Comparison of ENCODE assay signal across 21 cellular contexts in genomic region chr19:46521241-46521640, GRCh38. TPM values are rescaled to one million over a fixed set of nuclear protein-coding genes. Genes with fewer than 3 reads are reported as not detected.
"Had no signal": no experiment of that assay in that cellular context is flagged by ENCODE, and none has a peak within 500 bp of the region (broad histone marks: within the 10 kb centered on the region; RNA-seq: fewer than 3 reads in every experiment).

No MANE protein-coding gene starts in this region.

- H3K27ac Mint-ChIP-seq: natural killer cell; stimulated activated naive B cell treated with anti-CD40 and anti-IgM and Interleukin-4, amounts not matched to agents 10 μg/mL and 1 μg/mL and 100 μg/mL, for 72 hours had no signal

- H3K36me3 ChIP-seq: brain microvascular endothelial cell, right atrium auricular region, transverse colon, vagina had no signal

- ATAC-seq: left lobe of liver; natural killer cell; stimulated activated naive B cell treated with anti-CD40 and anti-IgM and Interleukin-4, amounts not matched to agents 10 μg/mL and 1 μg/mL and 100 μg/mL, for 72 hours had no signal

- H3K4me3 ChIP-seq: right atrium auricular region, skin epidermis, transverse colon, vagina had no signal

- H3K27ac ChIP-seq: brain microvascular endothelial cell, right atrium auricular region, transverse colon, vagina had no signal

- H3K9me3 ChIP-seq: right atrium auricular region, transverse colon, vagina had no signal

- H3K9me3 Mint-ChIP-seq: central memory CD8-positive, alpha-beta T cell; natural killer cell had no signal

- H3K4me3 Mint-ChIP-seq: central memory CD8-positive, alpha-beta T cell; natural killer cell; stimulated activated naive B cell treated with anti-CD40 and anti-IgM and Interleukin-4, amounts not matched to agents 10 μg/mL and 1 μg/mL and 100 μg/mL, for 72 hours had no signal

- H3K4me1 Mint-ChIP-seq: natural killer cell had no signal

- DNase-seq: activated CD4-positive, CD25-positive, alpha-beta regulatory T cell treated with anti-CD3 and anti-CD28 coated beads, Interleukin-2, amount 50 U/mL, for 72 hours; activated effector memory CD4-positive, alpha-beta T cell treated with anti-CD3 and anti-CD28 coated beads, Interleukin-2, amount 50 U/mL, for 16 hours; brain microvascular endothelial cell; cortex of kidney; effector CD8-positive, alpha-beta T cell; foreskin fibroblast; hippocampal formation; natural killer cell; nucleus accumbens; SIG-M5; stimulated activated CD4-positive, alpha-beta T cell treated with anti-CD3 and anti-CD28 coated beads, Interleukin-15, amount 100 ng/mL, for 24 hours; stimulated activated CD4-positive, alpha-beta T cell treated with anti-CD3 and anti-CD28 coated beads, Interleukin-4, amount 100 ng/mL, for 1 hour; stimulated activated naive B cell treated with anti-CD40 and anti-IgM and Interleukin-4, amounts not matched to agents 10 μg/mL and 1 μg/mL and 100 μg/mL, for 72 hours; substantia nigra; transverse colon had no signal

- H3K4me1 ChIP-seq: right atrium auricular region, transverse colon, vagina had no signal

- H3K36me3 Mint-ChIP-seq: natural killer cell had no signal

- H3K27me3 ChIP-seq: brain microvascular endothelial cell, right atrium auricular region, vagina had no signal

RNA-seq across cellular contexts. Expression of gene PNMA8A, which starts 49.9 kb away (rescaled TPM):
- total RNA-seq: lung microvascular endothelial cell, natural killer cell had no signal
